ENCODE assay signal across 1 cellular context in the genomic region with DNA sequence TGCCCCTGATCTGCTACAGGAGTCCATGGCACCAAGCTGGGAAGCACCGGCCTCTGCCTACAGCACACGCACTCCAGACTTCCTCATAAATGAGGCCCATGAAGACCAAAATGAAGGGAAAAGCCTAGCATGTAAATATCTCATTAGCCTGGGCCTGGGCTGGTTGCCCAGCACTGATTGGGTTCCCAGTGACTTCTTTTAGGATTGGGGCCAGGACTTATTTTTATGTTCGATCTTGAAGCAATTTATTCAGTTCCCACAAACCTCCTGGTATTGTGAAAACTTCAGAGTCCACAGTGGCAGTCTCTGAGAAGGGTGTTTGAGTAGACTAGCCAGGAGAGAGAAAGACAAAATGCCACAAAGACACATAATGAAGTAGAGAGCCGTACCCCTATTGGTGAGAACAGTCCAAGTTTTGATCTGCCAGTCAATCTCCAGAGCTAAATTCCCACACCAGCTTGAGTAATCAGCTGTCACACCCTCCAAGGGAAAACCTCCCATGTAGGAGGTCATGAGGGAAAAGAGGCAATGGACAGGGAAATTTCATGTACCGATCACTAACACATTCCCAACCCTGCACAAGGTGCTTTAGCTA.
TF ChIP-seq lines count a peak whose summit lies in the region.

No MANE protein-coding gene starts in this region.

TF ChIP-seq in SK-N-SH, 30 proteins besides CTCF, POLR2A, EP300 and RAD21 (continued from another document):
- TF ChIP-seq SIN3A (IDR thresholded peaks at IDR 0.05; ENCODE audit: borderline replicate concordance, low read depth, low read length): no peak
- no peak for TF ChIP-seq RFX5 (IDR thresholded peaks at IDR 0.05; ENCODE audit: low read length)
- no peak for TF ChIP-seq CHD2 (IDR thresholded peaks at IDR 0.05; ENCODE audit: low read length, partially characterized antibody)
- TF ChIP-seq NFIC (IDR thresholded peaks at IDR 0.05; ENCODE audit: borderline replicate concordance): no peak
- no peak for TF ChIP-seq YY1 (IDR thresholded peaks at IDR 0.05; ENCODE audit: low read depth)
- no peak for TF ChIP-seq USF1 (IDR thresholded peaks at IDR 0.05; ENCODE audit: borderline replicate concordance, low read depth)
- TF ChIP-seq NRF1 (IDR thresholded peaks at IDR 0.05; ENCODE audit: low read depth, low read length): no peak
- TF ChIP-seq, protein P1, sequence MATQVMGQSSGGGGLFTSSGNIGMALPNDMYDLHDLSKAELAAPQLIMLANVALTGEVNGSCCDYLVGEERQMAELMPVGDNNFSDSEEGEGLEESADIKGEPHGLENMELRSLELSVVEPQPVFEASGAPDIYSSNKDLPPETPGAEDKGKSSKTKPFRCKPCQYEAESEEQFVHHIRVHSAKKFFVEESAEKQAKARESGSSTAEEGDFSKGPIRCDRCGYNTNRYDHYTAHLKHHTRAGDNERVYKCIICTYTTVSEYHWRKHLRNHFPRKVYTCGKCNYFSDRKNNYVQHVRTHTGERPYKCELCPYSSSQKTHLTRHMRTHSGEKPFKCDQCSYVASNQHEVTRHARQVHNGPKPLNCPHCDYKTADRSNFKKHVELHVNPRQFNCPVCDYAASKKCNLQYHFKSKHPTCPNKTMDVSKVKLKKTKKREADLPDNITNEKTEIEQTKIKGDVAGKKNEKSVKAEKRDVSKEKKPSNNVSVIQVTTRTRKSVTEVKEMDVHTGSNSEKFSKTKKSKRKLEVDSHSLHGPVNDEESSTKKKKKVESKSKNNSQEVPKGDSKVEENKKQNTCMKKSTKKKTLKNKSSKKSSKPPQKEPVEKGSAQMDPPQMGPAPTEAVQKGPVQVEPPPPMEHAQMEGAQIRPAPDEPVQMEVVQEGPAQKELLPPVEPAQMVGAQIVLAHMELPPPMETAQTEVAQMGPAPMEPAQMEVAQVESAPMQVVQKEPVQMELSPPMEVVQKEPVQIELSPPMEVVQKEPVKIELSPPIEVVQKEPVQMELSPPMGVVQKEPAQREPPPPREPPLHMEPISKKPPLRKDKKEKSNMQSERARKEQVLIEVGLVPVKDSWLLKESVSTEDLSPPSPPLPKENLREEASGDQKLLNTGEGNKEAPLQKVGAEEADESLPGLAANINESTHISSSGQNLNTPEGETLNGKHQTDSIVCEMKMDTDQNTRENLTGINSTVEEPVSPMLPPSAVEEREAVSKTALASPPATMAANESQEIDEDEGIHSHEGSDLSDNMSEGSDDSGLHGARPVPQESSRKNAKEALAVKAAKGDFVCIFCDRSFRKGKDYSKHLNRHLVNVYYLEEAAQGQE (IDR thresholded peaks at IDR 0.05; ENCODE audit: low read depth, low read length): no peak
- no peak for TF ChIP-seq ELF1 (IDR thresholded peaks at IDR 0.05)
- TF ChIP-seq RXRA (IDR thresholded peaks at IDR 0.05; ENCODE audit: borderline replicate concordance, low read depth): no peak
- no peak for TF ChIP-seq SMC3 (IDR thresholded peaks at IDR 0.05; ENCODE audit: low read depth, low read length)
- no peak for TF ChIP-seq MEF2A (IDR thresholded peaks at IDR 0.05; ENCODE audit: borderline replicate concordance, low read depth)
- no peak for TF ChIP-seq EZH2phosphoT487 (IDR thresholded peaks at IDR 0.05; ENCODE audit: borderline replicate concordance, low read depth)
- no peak for TF ChIP-seq FOXM1 (IDR thresholded peaks at IDR 0.05; ENCODE audit: low read depth)
